ENCODE assay signal across 19 cellular contexts in the genomic region with DNA sequence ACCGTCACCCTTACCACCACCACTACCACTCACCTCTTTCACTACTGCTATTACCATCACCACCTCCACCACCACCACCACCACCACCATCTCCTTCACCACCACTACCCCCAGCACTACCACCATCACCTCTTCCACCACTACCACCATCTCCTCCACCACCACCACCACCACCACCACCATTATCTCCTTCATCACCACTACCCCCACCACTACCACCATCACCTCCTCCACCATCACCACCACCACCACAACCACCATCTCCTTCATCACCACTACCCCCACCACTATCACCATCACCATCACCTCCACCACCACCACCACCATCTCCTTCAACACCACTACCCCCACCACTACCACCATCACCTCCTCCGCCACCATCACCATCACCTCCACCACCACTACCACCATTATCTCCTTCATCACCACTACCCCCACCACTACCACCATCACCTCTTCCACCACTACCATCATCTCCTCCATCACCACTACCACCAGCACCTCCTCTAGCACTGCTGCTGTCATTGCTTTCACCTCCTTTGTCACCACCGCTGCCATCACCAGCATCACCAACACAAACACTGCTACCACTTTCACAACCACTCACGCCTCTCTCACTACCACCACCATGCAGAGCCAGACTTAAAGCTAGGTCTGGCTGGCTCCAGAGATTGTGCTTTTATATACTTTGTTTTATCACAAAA.
DNase-seq lines count a peak whose midpoint lies in the region; ATAC-seq and TF ChIP-seq lines count a peak whose summit lies in the region.
"Had no signal": no experiment of that assay in that cellular context is flagged by ENCODE, and none has a peak within 500 bp of the region (broad histone marks: within the 10 kb centered on the region; RNA-seq: fewer than 3 reads in every experiment).

No MANE protein-coding gene starts in this region.

- H4K20me1 ChIP-seq in DND-41 (ENCODE audit: insufficient read depth, low read length) = no peaks in the 10 kb centered on the region

- H3K27ac Mint-ChIP-seq in CD4-positive, alpha-beta T cell = peak overlapping the region; percentile 79
- H3K27ac Mint-ChIP-seq in natural killer cell treated with Interleukin-12 subunit alpha and Interleukin-12 subunit beta and Interleukin-15 and Interleukin-18, amount 100 ng/mL, for 72 hours = peak overlapping the region; percentile 53 to 79
- H3K27ac Mint-ChIP-seq: dendritic cell treated with granulocyte-macrophage colony-stimulating factor and Interleukin-4, amounts not matched to agents 40 ng/mL and 50 ng/mL, for 4 days had no signal

- no peak overlapping the region for H3K27ac ChIP-seq in CD4-positive, alpha-beta T cell (ENCODE audit: low read depth, low read length)
- H3K27ac ChIP-seq in DND-41 (ENCODE audit: low read length) = peak overlapping the region; percentile 40
- H3K27ac ChIP-seq in angular gyrus (ENCODE audit: low read depth, low read length) = peak overlapping the region; percentile 37
- H3K27ac ChIP-seq in uterus = no peak overlapping the region
- H3K27ac ChIP-seq: stomach, WERI-Rb-1 had no signal

- ATAC-seq in CD4-positive, alpha-beta T cell (ENCODE audit: poor library complexity) = no peak
- ATAC-seq in DND-41 (ENCODE audit: insufficient read depth, low read depth) (no peak), GM21786 (IDR thresholded peaks at IDR 0.05; ENCODE audit: unreplicated experiment) (no peak)
- ATAC-seq in natural killer cell treated with Interleukin-12 subunit alpha and Interleukin-12 subunit beta and Interleukin-15 and Interleukin-18, amount 100 ng/mL, for 72 hours = peak; percentile 71 to 79

- CTCF ChIA-PET in CD4-positive, alpha-beta T cell (lab: Charles Lee) = no interaction called here

- intact Hi-C loops in CD4-positive, alpha-beta T cell (cut with DNase I, micrococcal nuclease) = no loop called here
- intact Hi-C loops in uterus (cut with DNase I; ENCODE audit: low total_unique reads) = no loop called here

- no peak for DNase-seq in CD4-positive, alpha-beta T cell
- DNase-seq in DND-41 (no peak), uterus (no peak)
- DNase-seq in natural killer cell treated with Interleukin-12 subunit alpha and Interleukin-12 subunit beta and Interleukin-15 and Interleukin-18, amount 100 ng/mL, for 72 hours (ENCODE audit: low spot score) = no peak
- DNase-seq in NK-92 treated with Interleukin-12 subunit alpha and Interleukin-12 subunit beta, amount 100 ng/mL, for 24 hours (lab: John Stamatoyannopoulos, UW) = no peak
- DNase-seq: activated effector memory CD4-positive, alpha-beta T cell treated with anti-CD3 and anti-CD28 coated beads, Interleukin-2, amount 50 U/mL, for 16 hours; AML-193; erythroblast; GDM1; NCI-H1092; NCI-H510A treated with DMSO at 0.1 percent for 48 hours; nucleus accumbens; SHP77; stomach; WERI-Rb-1 had no signal

- no peaks in the 10 kb centered on the region for H3K79me2 ChIP-seq in DND-41 (ENCODE audit: insufficient read depth, low read length)

- H3K9ac ChIP-seq in DND-41 (ENCODE audit: low read depth, low read length) = no peak overlapping the region

- peaks cover 54% of the 10 kb centered on the region for H3K4me1 Mint-ChIP-seq in CD4-positive, alpha-beta T cell (ENCODE audit: low read depth)
- H3K4me1 Mint-ChIP-seq in natural killer cell treated with Interleukin-12 subunit alpha and Interleukin-12 subunit beta and Interleukin-15 and Interleukin-18, amount 100 ng/mL, for 72 hours (ENCODE audit: low read depth in 2 of 2) = peaks cover 27 to 31% of the 10 kb centered on the region in 2 donors

- H2AFZ ChIP-seq in DND-41 (ENCODE audit: low read depth, low read length) = no peak overlapping the region

- H3K4me1 ChIP-seq in DND-41 (ENCODE audit: insufficient read depth, low read length) (peaks cover 37% of the 10 kb centered on the region), uterus (peaks cover 0 to 4% of the 10 kb centered on the region in 2 donors)

- H3K27me3 ChIP-seq in CD4-positive, alpha-beta T cell (ENCODE audit: control insufficient read depth, insufficient read depth, low read length) = no peaks in the 10 kb centered on the region
- no peaks in the 10 kb centered on the region for H3K27me3 ChIP-seq in DND-41 (ENCODE audit: insufficient read depth, low read length, poor library complexity)
- no peaks in the 10 kb centered on the region for H3K27me3 ChIP-seq in uterus
- H3K27me3 ChIP-seq: stomach had no signal

- POLR2A ChIA-PET in CD4-positive, alpha-beta T cell (lab: Charles Lee) = interaction anchor here (0.6 kb wide), 1 partner anchor 66 kb away, joined by 3 read pairs; no protein-coding TSS in a partner anchor

- no peak overlapping the region for H3K4me3 Mint-ChIP-seq in CD4-positive, alpha-beta T cell
- H3K4me3 Mint-ChIP-seq in natural killer cell treated with Interleukin-12 subunit alpha and Interleukin-12 subunit beta and Interleukin-15 and Interleukin-18, amount 100 ng/mL, for 72 hours = peak overlapping the region; percentile 46
- H3K4me3 Mint-ChIP-seq: brain; dendritic cell treated with granulocyte-macrophage colony-stimulating factor and Interleukin-4, amounts not matched to agents 40 ng/mL and 50 ng/mL, for 4 days had no signal

- no peak overlapping the region for H3K4me3 ChIP-seq in DND-41 (ENCODE audit: low read depth in 1 of 2, low read length in 2 of 2)
- H3K4me3 ChIP-seq in uterus = no peak overlapping the region
- H3K4me3 ChIP-seq: stomach had no signal

- no peaks in the 10 kb centered on the region for H3K27me3 Mint-ChIP-seq in CD4-positive, alpha-beta T cell
- H3K27me3 Mint-ChIP-seq in natural killer cell treated with Interleukin-12 subunit alpha and Interleukin-12 subunit beta and Interleukin-15 and Interleukin-18, amount 100 ng/mL, for 72 hours = no peaks in the 10 kb centered on the region
- H3K27me3 Mint-ChIP-seq: dendritic cell treated with granulocyte-macrophage colony-stimulating factor and Interleukin-4, amounts not matched to agents 40 ng/mL and 50 ng/mL, for 4 days had no signal

- no peak for TF ChIP-seq POLR2A in uterus (IDR thresholded peaks at IDR 0.05)

- no peaks in the 10 kb centered on the region for H3K9me3 ChIP-seq in CD4-positive, alpha-beta T cell (ENCODE audit: control insufficient read depth, low read length)
- no peaks in the 10 kb centered on the region for H3K9me3 ChIP-seq in DND-41 (ENCODE audit: insufficient read depth, low read length, severe bottlenecking)
- H3K9me3 ChIP-seq in uterus = no peaks in the 10 kb centered on the region
- H3K9me3 ChIP-seq: stomach had no signal

- H3K36me3 Mint-ChIP-seq in CD4-positive, alpha-beta T cell (ENCODE audit: low read depth) = no peaks in the 10 kb centered on the region
- peaks cover 14% of the 10 kb centered on the region for H3K36me3 Mint-ChIP-seq in natural killer cell treated with Interleukin-12 subunit alpha and Interleukin-12 subunit beta and Interleukin-15 and Interleukin-18, amount 100 ng/mL, for 72 hours
- H3K36me3 Mint-ChIP-seq: brain had no signal

- no peaks in the 10 kb centered on the region for H3K36me3 ChIP-seq in DND-41 (ENCODE audit: insufficient read depth, low read length)
- no peaks in the 10 kb centered on the region for H3K36me3 ChIP-seq in uterus
- H3K36me3 ChIP-seq: WERI-Rb-1 had no signal

- no peak overlapping the region for H3K4me2 ChIP-seq in DND-41 (ENCODE audit: insufficient read depth, low read length)

- TF ChIP-seq CTCF in CD4-positive, alpha-beta T cell (IDR thresholded peaks at IDR 0.05) = no peak
- TF ChIP-seq CTCF in DND-41 (IDR thresholded peaks at IDR 0.05; ENCODE audit: borderline replicate concordance, extremely low read depth, low read length, poor library complexity, severe bottlenecking) (no peak), uterus (IDR thresholded peaks at IDR 0.05) (no peak)

- H3K9me3 Mint-ChIP-seq in CD4-positive, alpha-beta T cell = peaks cover 3% of the 10 kb centered on the region
- peaks cover 8% of the 10 kb centered on the region for H3K9me3 Mint-ChIP-seq in natural killer cell treated with Interleukin-12 subunit alpha and Interleukin-12 subunit beta and Interleukin-15 and Interleukin-18, amount 100 ng/mL, for 72 hours
- H3K9me3 Mint-ChIP-seq: brain; dendritic cell treated with granulocyte-macrophage colony-stimulating factor and Interleukin-4, amounts not matched to agents 40 ng/mL and 50 ng/mL, for 4 days had no signal

Comparison
In these comparisons a context has a peak if more than half of its experiments do, and no peak if none do; other contexts are left out.
1. ATAC-seq: peak in natural killer cell treated with Interleukin-12 subunit alpha and Interleukin-12 subunit beta and Interleukin-15 and Interleukin-18, amount 100 ng/mL, for 72 hours (2 of 2); none in CD4-positive, alpha-beta T cell (single experiment), DND-41 (single experiment) and GM21786 (single experiment).
2. H3K27ac ChIP-seq: peak in DND-41 (single experiment) and angular gyrus (single experiment); none in CD4-positive, alpha-beta T cell (single experiment) and uterus (0 of 2).